2 cellular contexts compared by ENCODE assay signal in the genomic region with DNA sequence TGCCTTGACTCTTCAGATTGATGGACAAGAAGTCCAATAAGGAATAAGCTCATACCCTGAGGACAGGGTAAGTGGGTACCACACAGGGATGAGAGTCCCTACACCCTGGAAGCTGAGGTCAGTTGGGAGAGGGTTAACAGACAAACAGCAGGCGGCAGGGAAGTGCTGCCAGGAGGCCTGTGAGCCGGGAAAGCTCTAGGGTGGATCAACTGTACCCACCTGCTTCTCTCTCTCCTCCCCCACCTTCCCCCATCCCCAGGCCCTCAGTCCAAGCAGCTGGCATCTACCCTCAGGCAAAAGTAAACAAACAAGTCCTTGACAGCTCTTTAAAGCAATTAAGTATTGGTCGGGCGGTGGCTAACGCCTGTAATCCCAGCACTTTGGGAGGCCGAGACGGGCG.
TF ChIP-seq lines count a peak whose summit lies in the region.

No MANE protein-coding gene starts in this region.

TF ChIP-seq in WTC11, 78 proteins besides CTCF, POLR2A, EP300 and RAD21 (continues in another document):
- TF ChIP-seq AFF4 (CRISPR knock-in tag; IDR thresholded peaks at IDR 0.05; ENCODE audit: borderline replicate concordance) (no peak), MYBL2 (CRISPR knock-in tag; IDR thresholded peaks at IDR 0.05) (no peak), NFE2L1 (CRISPR knock-in tag; IDR thresholded peaks at IDR 0.05) (no peak), MXD4 (CRISPR knock-in tag; IDR thresholded peaks at IDR 0.05; ENCODE audit: borderline replicate concordance) (no peak), ATF1 (CRISPR knock-in tag; IDR thresholded peaks at IDR 0.05) (no peak), E2F5 (CRISPR knock-in tag; IDR thresholded peaks at IDR 0.05) (no peak), HMGA2 (CRISPR knock-in tag; IDR thresholded peaks at IDR 0.05) (no peak), CDX4 (CRISPR knock-in tag; IDR thresholded peaks at IDR 0.05; ENCODE audit: borderline replicate concordance) (no peak), ATF2 (CRISPR knock-in tag; IDR thresholded peaks at IDR 0.05; ENCODE audit: borderline replicate concordance, low read depth) (no peak), SOX15 (CRISPR knock-in tag; IDR thresholded peaks at IDR 0.05) (no peak)
- TF ChIP-seq, protein P1, sequence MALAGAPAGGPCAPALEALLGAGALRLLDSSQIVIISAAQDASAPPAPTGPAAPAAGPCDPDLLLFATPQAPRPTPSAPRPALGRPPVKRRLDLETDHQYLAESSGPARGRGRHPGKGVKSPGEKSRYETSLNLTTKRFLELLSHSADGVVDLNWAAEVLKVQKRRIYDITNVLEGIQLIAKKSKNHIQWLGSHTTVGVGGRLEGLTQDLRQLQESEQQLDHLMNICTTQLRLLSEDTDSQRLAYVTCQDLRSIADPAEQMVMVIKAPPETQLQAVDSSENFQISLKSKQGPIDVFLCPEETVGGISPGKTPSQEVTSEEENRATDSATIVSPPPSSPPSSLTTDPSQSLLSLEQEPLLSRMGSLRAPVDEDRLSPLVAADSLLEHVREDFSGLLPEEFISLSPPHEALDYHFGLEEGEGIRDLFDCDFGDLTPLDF (CRISPR knock-in tag; IDR thresholded peaks at IDR 0.05): no peak
- TF ChIP-seq, protein P2, sequence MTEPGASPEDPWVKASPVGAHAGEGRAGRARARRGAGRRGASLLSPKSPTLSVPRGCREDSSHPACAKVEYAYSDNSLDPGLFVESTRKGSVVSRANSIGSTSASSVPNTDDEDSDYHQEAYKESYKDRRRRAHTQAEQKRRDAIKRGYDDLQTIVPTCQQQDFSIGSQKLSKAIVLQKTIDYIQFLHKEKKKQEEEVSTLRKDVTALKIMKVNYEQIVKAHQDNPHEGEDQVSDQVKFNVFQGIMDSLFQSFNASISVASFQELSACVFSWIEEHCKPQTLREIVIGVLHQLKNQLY (CRISPR knock-in tag; IDR thresholded peaks at IDR 0.05): no peak

TF ChIP-seq in SK-N-SH, 30 proteins besides CTCF, POLR2A, EP300 and RAD21 (continued from another document):
- no peak for TF ChIP-seq NRF1 (IDR thresholded peaks at IDR 0.05; ENCODE audit: low read depth, low read length)
- TF ChIP-seq, protein P3, sequence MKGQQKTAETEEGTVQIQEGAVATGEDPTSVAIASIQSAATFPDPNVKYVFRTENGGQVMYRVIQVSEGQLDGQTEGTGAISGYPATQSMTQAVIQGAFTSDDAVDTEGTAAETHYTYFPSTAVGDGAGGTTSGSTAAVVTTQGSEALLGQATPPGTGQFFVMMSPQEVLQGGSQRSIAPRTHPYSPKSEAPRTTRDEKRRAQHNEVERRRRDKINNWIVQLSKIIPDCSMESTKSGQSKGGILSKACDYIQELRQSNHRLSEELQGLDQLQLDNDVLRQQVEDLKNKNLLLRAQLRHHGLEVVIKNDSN (IDR thresholded peaks at IDR 0.05; ENCODE audit: borderline replicate concordance, low read depth): no peak
- TF ChIP-seq RXRA (IDR thresholded peaks at IDR 0.05; ENCODE audit: borderline replicate concordance, low read depth): no peak
- TF ChIP-seq, protein P4, sequence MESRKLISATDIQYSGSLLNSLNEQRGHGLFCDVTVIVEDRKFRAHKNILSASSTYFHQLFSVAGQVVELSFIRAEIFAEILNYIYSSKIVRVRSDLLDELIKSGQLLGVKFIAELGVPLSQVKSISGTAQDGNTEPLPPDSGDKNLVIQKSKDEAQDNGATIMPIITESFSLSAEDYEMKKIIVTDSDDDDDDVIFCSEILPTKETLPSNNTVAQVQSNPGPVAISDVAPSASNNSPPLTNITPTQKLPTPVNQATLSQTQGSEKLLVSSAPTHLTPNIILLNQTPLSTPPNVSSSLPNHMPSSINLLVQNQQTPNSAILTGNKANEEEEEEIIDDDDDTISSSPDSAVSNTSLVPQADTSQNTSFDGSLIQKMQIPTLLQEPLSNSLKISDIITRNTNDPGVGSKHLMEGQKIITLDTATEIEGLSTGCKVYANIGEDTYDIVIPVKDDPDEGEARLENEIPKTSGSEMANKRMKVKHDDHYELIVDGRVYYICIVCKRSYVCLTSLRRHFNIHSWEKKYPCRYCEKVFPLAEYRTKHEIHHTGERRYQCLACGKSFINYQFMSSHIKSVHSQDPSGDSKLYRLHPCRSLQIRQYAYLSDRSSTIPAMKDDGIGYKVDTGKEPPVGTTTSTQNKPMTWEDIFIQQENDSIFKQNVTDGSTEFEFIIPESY (IDR thresholded peaks at IDR 0.05; ENCODE audit: borderline replicate concordance, low read depth): no peak
- TF ChIP-seq FOSL2 (IDR thresholded peaks at IDR 0.05; ENCODE audit: borderline replicate concordance, low read depth): no peak
- TF ChIP-seq EZH2phosphoT487 (IDR thresholded peaks at IDR 0.05; ENCODE audit: borderline replicate concordance, low read depth): no peak
- no peak for TF ChIP-seq TAF1 (IDR thresholded peaks at IDR 0.05; ENCODE audit: borderline replicate concordance, low read depth, low read length)
- TF ChIP-seq GABPA (IDR thresholded peaks at IDR 0.05; ENCODE audit: low read depth): no peak
- TF ChIP-seq PBX3 (IDR thresholded peaks at IDR 0.05): no peak
- TF ChIP-seq FOXM1 (IDR thresholded peaks at IDR 0.05; ENCODE audit: low read depth): no peak
- TF ChIP-seq FOXJ3 (CRISPR knock-in tag; IDR thresholded peaks at IDR 0.05): no peak
- TF ChIP-seq, protein P5, sequence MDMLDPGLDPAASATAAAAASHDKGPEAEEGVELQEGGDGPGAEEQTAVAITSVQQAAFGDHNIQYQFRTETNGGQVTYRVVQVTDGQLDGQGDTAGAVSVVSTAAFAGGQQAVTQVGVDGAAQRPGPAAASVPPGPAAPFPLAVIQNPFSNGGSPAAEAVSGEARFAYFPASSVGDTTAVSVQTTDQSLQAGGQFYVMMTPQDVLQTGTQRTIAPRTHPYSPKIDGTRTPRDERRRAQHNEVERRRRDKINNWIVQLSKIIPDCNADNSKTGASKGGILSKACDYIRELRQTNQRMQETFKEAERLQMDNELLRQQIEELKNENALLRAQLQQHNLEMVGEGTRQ (IDR thresholded peaks at IDR 0.05; ENCODE audit: borderline replicate concordance, low read depth, low read length): no peak
- no peak for TF ChIP-seq CHD2 (IDR thresholded peaks at IDR 0.05; ENCODE audit: low read length, partially characterized antibody)
- TF ChIP-seq SMC3 (IDR thresholded peaks at IDR 0.05; ENCODE audit: low read depth, low read length): no peak
- TF ChIP-seq MXI1 (IDR thresholded peaks at IDR 0.05; ENCODE audit: low read depth, low read length): no peak
- TF ChIP-seq GATA2 (CRISPR knock-in tag; IDR thresholded peaks at IDR 0.05): no peak
